9 cellular contexts compared by ENCODE assay signal in genomic region chr14:24036180-24036962, GRCh38. TPM values are rescaled to one million over a fixed set of nuclear protein-coding genes. Genes with fewer than 3 reads are reported as not detected.
DNase-seq lines count a peak whose midpoint lies in the region; TF ChIP-seq lines count a peak whose summit lies in the region.
"Not testable (repeated sequence)": the region's sequence is repeated elsewhere in the genome, so short reads cannot be mapped to it uniquely, and the experiment has no call there.
"Had no signal": no experiment of that assay in that cellular context is flagged by ENCODE, and none has a peak within 500 bp of the region (broad histone marks: within the 10 kb centered on the region; RNA-seq: fewer than 3 reads in every experiment).

No MANE protein-coding gene starts in this region.

- H3K4me3 ChIP-seq in SJCRH30 (peak overlapping the region; percentile 67), stomach (peak overlapping the region; percentile 51 to 67 (median 56))

- H3K9me3 ChIP-seq in ES-I3 (ENCODE audit: control insufficient read depth, insufficient read depth, low read length); SJCRH30 (replicated peaks): not testable (repeated sequence)
- H3K9me3 ChIP-seq in stomach: peaks cover 0 to 11% (median 0%) of the 10 kb centered on the region in 4 donors

- DNase-seq in HEK293T (ENCODE audit: extremely low spot score) (peak; percentile 71), NCI-H1048 (lab: John Stamatoyannopoulos, UW) (peak; percentile 57), SJCRH30 (peak; percentile 84 to 86), foreskin melanocyte (peak; percentile 74), nephron progenitor cell (peak; percentile 82), stomach (peak; percentile 90)
- peak; percentile 81 for DNase-seq in activated naive CD4-positive, alpha-beta T cell treated with anti-CD3 and anti-CD28 coated beads, Interleukin-2, amount 10 ng/mL, durations not matched to agents 7 days and 5 days

- H3K27ac ChIP-seq in SJCRH30: peak overlapping the region; percentile 33
- H3K27ac ChIP-seq in stomach: peak overlapping the region; percentile 89 to 95 (median 90)

- WGBS in stomach, 5 donors: 0 to 1% (median 0%) methylated on average over 38 to 50 of the region's 50 CpGs

- peaks cover 11% of the 10 kb centered on the region for H3K4me1 Mint-ChIP-seq in activated naive CD4-positive, alpha-beta T cell treated with anti-CD3 and anti-CD28 coated beads, Interleukin-2, amount 10 ng/mL, durations not matched to agents 7 days and 5 days
- H3K4me1 Mint-ChIP-seq in nephron progenitor cell: not testable (repeated sequence)

- H3K27me3 Mint-ChIP-seq in activated naive CD4-positive, alpha-beta T cell treated with anti-CD3 and anti-CD28 coated beads, Interleukin-2, amount 10 ng/mL, durations not matched to agents 7 days and 5 days: peaks cover 18% of the 10 kb centered on the region
- peaks cover 13% of the 10 kb centered on the region for H3K27me3 Mint-ChIP-seq in nephron progenitor cell (ENCODE audit: low read depth, poor library complexity)

- peak overlapping the region; percentile 83 for H3K27ac Mint-ChIP-seq in activated naive CD4-positive, alpha-beta T cell treated with anti-CD3 and anti-CD28 coated beads, Interleukin-2, amount 10 ng/mL, durations not matched to agents 7 days and 5 days
- H3K27ac Mint-ChIP-seq in nephron progenitor cell: peak overlapping the region; percentile 88

- POLR2A ChIA-PET in HEK293T (lab: Yijun Ruan, JAX): interaction anchor here (0.6 to 1.0 kb wide), 3 partner anchors 15 to 78 kb away, joined by 3 to 5 read pairs (median 3); partner anchors contain the start of genes CARMIL3, DCAF11 and NRL

- CTCF ChIA-PET in HEK293T (lab: Yijun Ruan, JAX): interaction anchor here (0.8 to 1.1 kb wide), 2 partner anchors 22 to 72 kb away, joined by 3 read pairs; no protein-coding TSS in a partner anchor
- CTCF ChIA-PET in activated naive CD4-positive, alpha-beta T cell treated with anti-CD3 and anti-CD28 coated beads, Interleukin-2, amount 10 ng/mL, durations not matched to agents 7 days and 5 days (lab: Charles Lee): interaction anchor here (1.0 kb wide), 1 partner anchor 448 kb away, joined by 3 read pairs; no protein-coding TSS in a partner anchor

- H3K9ac ChIP-seq in ES-I3 (ENCODE audit: low read depth, low read length): peak overlapping the region; percentile 76

- TF ChIP-seq EP300 in stomach (IDR thresholded peaks at IDR 0.05): not testable (repeated sequence)

- TF ChIP-seq CTCF in nephron progenitor cell (IDR thresholded peaks at IDR 0.05) (peak; percentile 64), stomach (IDR thresholded peaks at IDR 0.05) (peak in 4 of 7 experiments; percentile 31 to 74 (median 68))

- H3K4me1 ChIP-seq in ES-I3 (ENCODE audit: insufficient read depth, low read length); SJCRH30: not testable (repeated sequence)
- peaks cover 10 to 44% (median 22%) of the 10 kb centered on the region in 4 donors for H3K4me1 ChIP-seq in stomach

- H3K4me3 Mint-ChIP-seq in activated naive CD4-positive, alpha-beta T cell treated with anti-CD3 and anti-CD28 coated beads, Interleukin-2, amount 10 ng/mL, durations not matched to agents 7 days and 5 days: peak overlapping the region; percentile 82
- H3K4me3 Mint-ChIP-seq in nephron progenitor cell: peak overlapping the region; percentile 94

- H3K36me3 ChIP-seq in ES-I3 (ENCODE audit: insufficient read depth, low read length); SJCRH30; stomach: not testable (repeated sequence)

- H3K9me3 Mint-ChIP-seq in activated naive CD4-positive, alpha-beta T cell treated with anti-CD3 and anti-CD28 coated beads, Interleukin-2, amount 10 ng/mL, durations not matched to agents 7 days and 5 days: peaks cover 20% of the 10 kb centered on the region
- H3K9me3 Mint-ChIP-seq in nephron progenitor cell: peaks cover 24% of the 10 kb centered on the region

- H3K27me3 ChIP-seq in SJCRH30, stomach: not testable (repeated sequence)

- not testable (repeated sequence) for H3K36me3 Mint-ChIP-seq in activated naive CD4-positive, alpha-beta T cell treated with anti-CD3 and anti-CD28 coated beads, Interleukin-2, amount 10 ng/mL, durations not matched to agents 7 days and 5 days; nephron progenitor cell (ENCODE audit: low read depth)

- TF ChIP-seq POLR2A in stomach (IDR thresholded peaks at IDR 0.05): not testable (repeated sequence)

- intact Hi-C loops in stomach (cut with DNase I; ENCODE audit: low total_unique reads): loop anchor here (10.0 kb wide), 1 partner anchor 62 kb away; no protein-coding TSS in a partner anchor

TF ChIP-seq in HEK293T, 16 proteins besides CTCF, POLR2A, EP300 and RAD21:
- TF ChIP-seq L3MBTL2 (conservative IDR thresholded peaks at IDR 0.05): peak; percentile 85

RNA-seq across cellular contexts. Expression of gene CARMIL3, which starts 15.4 kb away (rescaled TPM):
- 0.20 and 0.40 TPM in 2 replicates for total RNA-seq in SJCRH30 (2014; rRNA removed; shearing (Covaris generic))
- total RNA-seq in stomach: 1 to 10 TPM in 2 of 5 donors, under 1 TPM in 2, not detected in 1; 0.14 to 2.0 (median 0.76) TPM
- under 1 TPM in 2 of 3 donors, not detected in 1; 0.25 to 0.75 TPM for polyA plus RNA-seq in stomach

RNA-seq across cellular contexts. Expression of gene CPNE6, which starts 35.0 kb away (rescaled TPM):
- total RNA-seq in SJCRH30 (2014; rRNA removed; shearing (Covaris generic)): not detected in 2 replicates
- total RNA-seq in stomach: not detected
- polyA plus RNA-seq in stomach: under 1 TPM in 2 of 3 donors, not detected in 1; 0.12 to 0.25 TPM
- total RNA-seq: activated CD8-positive, alpha-beta memory T cell treated with anti-CD3 and anti-CD28 coated beads for 36 hours had no signal

RNA-seq across cellular contexts. Expression of gene DHRS4L2, which starts 47.6 kb away (rescaled TPM):
- 11.1 and 11.7 TPM in 2 replicates for total RNA-seq in SJCRH30 (2014; rRNA removed; shearing (Covaris generic))
- 10 to 100 TPM in 3 of 5 donors, 1 to 10 TPM in 1, not detected in 1; 9.7 to 44.2 (median 26.9) TPM for total RNA-seq in stomach
- polyA plus RNA-seq in stomach: 10 to 100 TPM; 27.5 to 64.0 (median 44.3) TPM

RNA-seq across cellular contexts. Expression of gene PCK2, which starts 57.7 kb away (rescaled TPM):
- 14.9 and 16.2 TPM in 2 replicates for total RNA-seq in SJCRH30 (2014; rRNA removed; shearing (Covaris generic))
- 100 to 1,000 TPM in 1 of 5 donors, 10 to 100 TPM in 1, 1 to 10 TPM in 3; 2.3 to 168 (median 8.4) TPM for total RNA-seq in stomach
- polyA plus RNA-seq in stomach: 10 to 100 TPM; 12.3 to 24.0 (median 17.0) TPM

Comparison
In these comparisons a context has a peak if more than half of its experiments do, and no peak if none do; other contexts are left out.
1. Peak in every context shown above with its lines: DNase-seq, H3K4me3 ChIP-seq and H3K27ac ChIP-seq.